Comparison of ENCODE assay signal across 30 cellular contexts in genomic region chr16:86292171-86292775, GRCh38.
"Had no signal": no experiment of that assay in that cellular context is flagged by ENCODE, and none has a peak within 500 bp of the region (broad histone marks: within the 10 kb centered on the region; RNA-seq: fewer than 3 reads in every experiment).

No MANE protein-coding gene starts in this region.

- ATAC-seq: activated CD8-positive, alpha-beta T cell treated with anti-CD3 and anti-CD28 coated beads for 36 hours had no signal

- H3K36me3 Mint-ChIP-seq: activated naive CD4-positive, alpha-beta T cell treated with anti-CD3 and anti-CD28 coated beads, Interleukin-2, amount 50 U/mL, for 24 hours; activated naive CD8-positive, alpha-beta T cell treated with anti-CD3 and anti-CD28 coated beads, Interleukin-2, amount 10 ng/mL, durations not matched to agents 7 days and 5 days had no signal

- H3K4me1 Mint-ChIP-seq: activated naive CD4-positive, alpha-beta T cell treated with anti-CD3 and anti-CD28 coated beads, Interleukin-2, amount 50 U/mL, for 24 hours; activated naive CD8-positive, alpha-beta T cell treated with anti-CD3 and anti-CD28 coated beads, Interleukin-2, amount 10 ng/mL, durations not matched to agents 7 days and 5 days; central memory CD8-positive, alpha-beta T cell had no signal

- H2AFZ ChIP-seq: PC-9 had no signal

- DNase-seq: activated CD4-positive, alpha-beta T cell treated with anti-CD3 and anti-CD28 coated beads for 1 hour; activated CD4-positive, alpha-beta T cell treated with anti-CD3 and anti-CD28 coated beads for 48 hours; activated CD4-positive, CD25-positive, alpha-beta regulatory T cell; activated CD8-positive, alpha-beta T cell treated with anti-CD3 and anti-CD28 coated beads for 36 hours; activated gamma-delta T cell; activated naive CD4-positive, alpha-beta T cell treated with Interleukin-2 at 50 U/mL for 16 hours; activated naive CD8-positive, alpha-beta T cell treated with anti-CD3 and anti-CD28 coated beads, Interleukin-2, amount 10 ng/mL, durations not matched to agents 7 days and 5 days; activated T-cell treated with anti-CD3 and anti-CD28 coated beads, Interleukin-2, amount 50 U/mL, for 1 hour; amygdala; NCI-H1105; NCI-H1417 treated with DMSO at 0.1 percent for 48 hours; NCI-H187 treated with DMSO at 0.1 percent for 48 hours; NCI-H2081; NCI-H2171 treated with DMSO at 0.1 percent for 48 hours; NCI-H2227 treated with DMSO at 0.1 percent for 48 hours; NCI-H446; NCI-H510A treated with DMSO at 0.1 percent for 48 hours; NCI-H526 treated with DMSO at 0.1 percent for 48 hours; PC-9; Right ventricle myocardium superior; SW 1271; T-helper 1 cell; T-helper 2 cell; T-helper 9 cell had no signal

- H3K4me3 Mint-ChIP-seq: activated CD8-positive, alpha-beta T cell treated with anti-CD3 and anti-CD28 coated beads for 36 hours; activated naive CD4-positive, alpha-beta T cell treated with anti-CD3 and anti-CD28 coated beads, Interleukin-2, amount 50 U/mL, for 24 hours; activated naive CD8-positive, alpha-beta T cell treated with anti-CD3 and anti-CD28 coated beads, Interleukin-2, amount 10 ng/mL, durations not matched to agents 7 days and 5 days; central memory CD8-positive, alpha-beta T cell had no signal

- H3K9me3 Mint-ChIP-seq: activated CD8-positive, alpha-beta T cell treated with anti-CD3 and anti-CD28 coated beads for 36 hours; activated naive CD4-positive, alpha-beta T cell treated with anti-CD3 and anti-CD28 coated beads, Interleukin-2, amount 50 U/mL, for 24 hours; activated naive CD8-positive, alpha-beta T cell treated with anti-CD3 and anti-CD28 coated beads, Interleukin-2, amount 10 ng/mL, durations not matched to agents 7 days and 5 days; activated T-helper 2 cell treated with anti-CD3 and anti-CD28 coated beads, Interferon-gamma antibody, Interleukin-2, Interleukin-4, amounts not matched to agents 10 μg/mL and 5 μg/mL and 100 μg/mL, durations not matched to agents 14 hours and 24 hours and 36 hours; central memory CD8-positive, alpha-beta T cell had no signal

- H3K9me3 ChIP-seq: ascending aorta had no signal

- H3K4me3 ChIP-seq: ascending aorta, cardiac muscle cell, PC-9 had no signal

- H3K27ac ChIP-seq: ascending aorta, cardiac muscle cell, PC-9, VCaP had no signal

- H3K36me3 ChIP-seq: ascending aorta, cardiac muscle cell had no signal

- H3K4me2 ChIP-seq: PC-9 had no signal

- H3K4me1 ChIP-seq: ascending aorta had no signal

- H3K27ac Mint-ChIP-seq: activated CD8-positive, alpha-beta T cell treated with anti-CD3 and anti-CD28 coated beads for 36 hours; activated naive CD4-positive, alpha-beta T cell treated with anti-CD3 and anti-CD28 coated beads, Interleukin-2, amount 50 U/mL, for 24 hours; activated naive CD8-positive, alpha-beta T cell treated with anti-CD3 and anti-CD28 coated beads, Interleukin-2, amount 10 ng/mL, durations not matched to agents 7 days and 5 days; activated T-helper 2 cell treated with anti-CD3 and anti-CD28 coated beads, Interferon-gamma antibody, Interleukin-2, Interleukin-4, amounts not matched to agents 10 μg/mL and 5 μg/mL and 100 μg/mL, durations not matched to agents 14 hours and 24 hours and 36 hours had no signal

- H3K27me3 ChIP-seq: ascending aorta had no signal
